In the genomic region with DNA sequence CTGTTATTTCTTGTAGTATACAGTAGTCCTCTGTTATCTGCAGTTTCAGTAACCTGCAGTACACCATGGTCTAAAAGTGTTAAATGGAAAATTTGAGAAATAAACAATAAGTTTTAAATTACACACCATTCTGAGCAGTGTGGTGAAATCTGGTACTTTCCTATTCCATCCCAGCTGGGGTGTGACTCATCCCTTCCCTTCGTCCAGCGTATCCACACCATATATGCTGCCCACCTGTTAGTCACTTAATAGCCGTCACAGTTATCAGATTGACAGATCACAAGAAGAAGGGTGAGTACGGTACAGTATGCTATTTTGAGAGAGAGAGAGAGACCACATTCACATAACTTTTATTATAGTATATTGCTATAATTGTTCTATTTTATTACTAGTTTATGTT, we compare ENCODE assay signal across 2 cellular contexts.
TF ChIP-seq lines count a peak whose summit lies in the region.

No MANE protein-coding gene starts in this region.

TF ChIP-seq in IMR-90, 13 proteins besides CTCF, POLR2A, EP300 and RAD21:
- TF ChIP-seq BHLHE40 (IDR thresholded peaks at IDR 0.05; ENCODE audit: low read depth, low read length) (peak; percentile 30; the same call in 1 of the 2 replicates), CHD1 (IDR thresholded peaks at IDR 0.05; ENCODE audit: low read depth, low read length) (no peak), RCOR1 (IDR thresholded peaks at IDR 0.05; ENCODE audit: insufficient replicate concordance, low read length) (peak; percentile 50), ELK1 (IDR thresholded peaks at IDR 0.05; ENCODE audit: borderline replicate concordance, low read depth, low read length) (no peak), CEBPB (IDR thresholded peaks at IDR 0.05; ENCODE audit: low read depth, low read length) (peak; percentile 84), USF2 (IDR thresholded peaks at IDR 0.05; ENCODE audit: low read depth, low read length) (no peak), SMC3 (IDR thresholded peaks at IDR 0.05; ENCODE audit: low read depth, low read length) (no peak), MXI1 (IDR thresholded peaks at IDR 0.05; ENCODE audit: borderline replicate concordance, low read depth, low read length) (no peak), FOS (IDR thresholded peaks at IDR 0.05; ENCODE audit: low read depth, low read length) (peak; percentile 91)

TF ChIP-seq in GM23338, 12 proteins besides CTCF, POLR2A, EP300 and RAD21:
- TF ChIP-seq, protein P1, sequence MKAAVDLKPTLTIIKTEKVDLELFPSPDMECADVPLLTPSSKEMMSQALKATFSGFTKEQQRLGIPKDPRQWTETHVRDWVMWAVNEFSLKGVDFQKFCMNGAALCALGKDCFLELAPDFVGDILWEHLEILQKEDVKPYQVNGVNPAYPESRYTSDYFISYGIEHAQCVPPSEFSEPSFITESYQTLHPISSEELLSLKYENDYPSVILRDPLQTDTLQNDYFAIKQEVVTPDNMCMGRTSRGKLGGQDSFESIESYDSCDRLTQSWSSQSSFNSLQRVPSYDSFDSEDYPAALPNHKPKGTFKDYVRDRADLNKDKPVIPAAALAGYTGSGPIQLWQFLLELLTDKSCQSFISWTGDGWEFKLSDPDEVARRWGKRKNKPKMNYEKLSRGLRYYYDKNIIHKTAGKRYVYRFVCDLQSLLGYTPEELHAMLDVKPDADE (IDR thresholded peaks at IDR 0.05), result no peak
- no peak for TF ChIP-seq POLR2AphosphoS5 (IDR thresholded peaks at IDR 0.05; ENCODE audit: low read depth)
- no peak for TF ChIP-seq EZH2phosphoT487 (IDR thresholded peaks at IDR 0.05; ENCODE audit: unreplicated experiment)
- TF ChIP-seq CREB1 (CRISPR knock-in tag; IDR thresholded peaks at IDR 0.05; ENCODE audit: low read depth), result no peak
- TF ChIP-seq, protein P2, sequence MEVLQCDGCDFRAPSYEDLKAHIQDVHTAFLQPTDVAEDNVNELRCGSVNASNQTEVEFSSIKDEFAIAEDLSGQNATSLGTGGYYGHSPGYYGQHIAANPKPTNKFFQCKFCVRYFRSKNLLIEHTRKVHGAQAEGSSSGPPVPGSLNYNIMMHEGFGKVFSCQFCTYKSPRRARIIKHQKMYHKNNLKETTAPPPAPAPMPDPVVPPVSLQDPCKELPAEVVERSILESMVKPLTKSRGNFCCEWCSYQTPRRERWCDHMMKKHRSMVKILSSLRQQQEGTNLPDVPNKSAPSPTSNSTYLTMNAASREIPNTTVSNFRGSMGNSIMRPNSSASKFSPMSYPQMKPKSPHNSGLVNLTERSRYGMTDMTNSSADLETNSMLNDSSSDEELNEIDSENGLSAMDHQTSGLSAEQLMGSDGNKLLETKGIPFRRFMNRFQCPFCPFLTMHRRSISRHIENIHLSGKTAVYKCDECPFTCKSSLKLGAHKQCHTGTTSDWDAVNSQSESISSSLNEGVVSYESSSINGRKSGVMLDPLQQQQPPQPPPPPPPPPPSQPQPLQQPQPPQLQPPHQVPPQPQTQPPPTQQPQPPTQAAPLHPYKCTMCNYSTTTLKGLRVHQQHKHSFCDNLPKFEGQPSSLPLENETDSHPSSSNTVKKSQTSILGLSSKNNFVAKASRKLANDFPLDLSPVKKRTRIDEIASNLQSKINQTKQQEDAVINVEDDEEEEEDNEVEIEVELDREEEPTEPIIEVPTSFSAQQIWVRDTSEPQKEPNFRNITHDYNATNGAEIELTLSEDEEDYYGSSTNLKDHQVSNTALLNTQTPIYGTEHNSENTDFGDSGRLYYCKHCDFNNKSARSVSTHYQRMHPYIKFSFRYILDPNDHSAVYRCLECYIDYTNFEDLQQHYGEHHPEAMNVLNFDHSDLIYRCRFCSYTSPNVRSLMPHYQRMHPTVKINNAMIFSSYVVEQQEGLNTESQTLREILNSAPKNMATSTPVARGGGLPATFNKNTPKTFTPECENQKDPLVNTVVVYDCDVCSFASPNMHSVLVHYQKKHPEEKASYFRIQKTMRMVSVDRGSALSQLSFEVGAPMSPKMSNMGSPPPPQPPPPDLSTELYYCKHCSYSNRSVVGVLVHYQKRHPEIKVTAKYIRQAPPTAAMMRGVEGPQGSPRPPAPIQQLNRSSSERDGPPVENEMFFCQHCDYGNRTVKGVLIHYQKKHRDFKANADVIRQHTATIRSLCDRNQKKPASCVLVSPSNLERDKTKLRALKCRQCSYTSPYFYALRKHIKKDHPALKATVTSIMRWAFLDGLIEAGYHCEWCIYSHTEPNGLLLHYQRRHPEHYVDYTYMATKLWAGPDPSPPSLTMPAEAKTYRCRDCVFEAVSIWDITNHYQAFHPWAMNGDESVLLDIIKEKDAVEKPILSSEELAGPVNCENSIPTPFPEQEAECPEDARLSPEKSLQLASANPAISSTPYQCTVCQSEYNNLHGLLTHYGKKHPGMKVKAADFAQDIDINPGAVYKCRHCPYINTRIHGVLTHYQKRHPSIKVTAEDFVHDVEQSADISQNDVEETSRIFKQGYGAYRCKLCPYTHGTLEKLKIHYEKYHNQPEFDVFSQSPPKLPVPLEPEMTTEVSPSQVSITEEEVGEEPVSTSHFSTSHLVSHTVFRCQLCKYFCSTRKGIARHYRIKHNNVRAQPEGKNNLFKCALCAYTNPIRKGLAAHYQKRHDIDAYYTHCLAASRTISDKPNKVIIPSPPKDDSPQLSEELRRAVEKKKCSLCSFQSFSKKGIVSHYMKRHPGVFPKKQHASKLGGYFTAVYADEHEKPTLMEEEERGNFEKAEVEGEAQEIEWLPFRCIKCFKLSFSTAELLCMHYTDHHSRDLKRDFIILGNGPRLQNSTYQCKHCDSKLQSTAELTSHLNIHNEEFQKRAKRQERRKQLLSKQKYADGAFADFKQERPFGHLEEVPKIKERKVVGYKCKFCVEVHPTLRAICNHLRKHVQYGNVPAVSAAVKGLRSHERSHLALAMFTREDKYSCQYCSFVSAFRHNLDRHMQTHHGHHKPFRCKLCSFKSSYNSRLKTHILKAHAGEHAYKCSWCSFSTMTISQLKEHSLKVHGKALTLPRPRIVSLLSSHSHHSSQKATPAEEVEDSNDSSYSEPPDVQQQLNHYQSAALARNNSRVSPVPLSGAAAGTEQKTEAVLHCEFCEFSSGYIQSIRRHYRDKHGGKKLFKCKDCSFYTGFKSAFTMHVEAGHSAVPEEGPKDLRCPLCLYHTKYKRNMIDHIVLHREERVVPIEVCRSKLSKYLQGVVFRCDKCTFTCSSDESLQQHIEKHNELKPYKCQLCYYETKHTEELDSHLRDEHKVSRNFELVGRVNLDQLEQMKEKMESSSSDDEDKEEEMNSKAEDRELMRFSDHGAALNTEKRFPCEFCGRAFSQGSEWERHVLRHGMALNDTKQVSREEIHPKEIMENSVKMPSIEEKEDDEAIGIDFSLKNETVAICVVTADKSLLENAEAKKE (CRISPR knock-in tag; IDR thresholded peaks at IDR 0.05), result no peak
- no peak for TF ChIP-seq ZNF114 (CRISPR knock-in tag; IDR thresholded peaks at IDR 0.05)
- TF ChIP-seq NANOG (IDR thresholded peaks at IDR 0.05; ENCODE audit: borderline replicate concordance), result no peak
- no peak for TF ChIP-seq JUNB (IDR thresholded peaks at IDR 0.05; ENCODE audit: unreplicated experiment)
- TF ChIP-seq EZH2 (IDR thresholded peaks at IDR 0.05; ENCODE audit: low read depth, unreplicated experiment), result no peak
- TF ChIP-seq, protein P3, sequence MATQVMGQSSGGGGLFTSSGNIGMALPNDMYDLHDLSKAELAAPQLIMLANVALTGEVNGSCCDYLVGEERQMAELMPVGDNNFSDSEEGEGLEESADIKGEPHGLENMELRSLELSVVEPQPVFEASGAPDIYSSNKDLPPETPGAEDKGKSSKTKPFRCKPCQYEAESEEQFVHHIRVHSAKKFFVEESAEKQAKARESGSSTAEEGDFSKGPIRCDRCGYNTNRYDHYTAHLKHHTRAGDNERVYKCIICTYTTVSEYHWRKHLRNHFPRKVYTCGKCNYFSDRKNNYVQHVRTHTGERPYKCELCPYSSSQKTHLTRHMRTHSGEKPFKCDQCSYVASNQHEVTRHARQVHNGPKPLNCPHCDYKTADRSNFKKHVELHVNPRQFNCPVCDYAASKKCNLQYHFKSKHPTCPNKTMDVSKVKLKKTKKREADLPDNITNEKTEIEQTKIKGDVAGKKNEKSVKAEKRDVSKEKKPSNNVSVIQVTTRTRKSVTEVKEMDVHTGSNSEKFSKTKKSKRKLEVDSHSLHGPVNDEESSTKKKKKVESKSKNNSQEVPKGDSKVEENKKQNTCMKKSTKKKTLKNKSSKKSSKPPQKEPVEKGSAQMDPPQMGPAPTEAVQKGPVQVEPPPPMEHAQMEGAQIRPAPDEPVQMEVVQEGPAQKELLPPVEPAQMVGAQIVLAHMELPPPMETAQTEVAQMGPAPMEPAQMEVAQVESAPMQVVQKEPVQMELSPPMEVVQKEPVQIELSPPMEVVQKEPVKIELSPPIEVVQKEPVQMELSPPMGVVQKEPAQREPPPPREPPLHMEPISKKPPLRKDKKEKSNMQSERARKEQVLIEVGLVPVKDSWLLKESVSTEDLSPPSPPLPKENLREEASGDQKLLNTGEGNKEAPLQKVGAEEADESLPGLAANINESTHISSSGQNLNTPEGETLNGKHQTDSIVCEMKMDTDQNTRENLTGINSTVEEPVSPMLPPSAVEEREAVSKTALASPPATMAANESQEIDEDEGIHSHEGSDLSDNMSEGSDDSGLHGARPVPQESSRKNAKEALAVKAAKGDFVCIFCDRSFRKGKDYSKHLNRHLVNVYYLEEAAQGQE (IDR thresholded peaks at IDR 0.05; ENCODE audit: unreplicated experiment), result no peak
- TF ChIP-seq STAT1 (IDR thresholded peaks at IDR 0.05; ENCODE audit: unreplicated experiment), result no peak
- TF ChIP-seq ZNF331 (CRISPR knock-in tag; IDR thresholded peaks at IDR 0.05; ENCODE audit: low read depth), result no peak
